ENCODE assay signal across 32 cellular contexts in the genomic region with DNA sequence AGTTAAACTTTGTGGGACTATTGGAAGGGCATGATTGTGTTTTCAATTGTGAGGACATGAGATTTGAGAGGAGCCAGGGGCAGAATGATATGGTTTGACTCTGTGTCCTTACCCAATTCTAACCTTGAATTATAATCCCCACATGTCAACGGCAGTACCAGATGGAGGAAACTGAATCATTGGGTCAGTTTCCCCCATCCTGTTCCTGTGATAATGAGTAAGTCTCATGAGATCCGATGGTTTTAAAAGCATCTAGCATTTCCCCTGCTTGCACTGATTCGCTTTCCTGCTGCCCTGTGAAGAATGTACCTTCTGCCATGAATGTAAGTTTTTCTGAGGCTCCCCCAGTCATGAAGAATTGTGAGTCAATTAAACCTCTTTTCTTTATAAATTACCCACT.
DNase-seq lines count a peak whose midpoint lies in the region; ATAC-seq and TF ChIP-seq lines count a peak whose summit lies in the region.
"Had no signal": no experiment of that assay in that cellular context is flagged by ENCODE, and none has a peak within 500 bp of the region (broad histone marks: within the 10 kb centered on the region; RNA-seq: fewer than 3 reads in every experiment).

No MANE protein-coding gene starts in this region.

- no peak for ATAC-seq in HG02623 (IDR thresholded peaks at IDR 0.05; ENCODE audit: unreplicated experiment)
- ATAC-seq in HG03196 (IDR thresholded peaks at IDR 0.05; ENCODE audit: unreplicated experiment), result no peak
- ATAC-seq: CD8-positive, alpha-beta T cell; GM12878; K562; left lung; stimulated activated naive B cell treated with anti-CD40 and anti-IgM and Interleukin-4, amounts not matched to agents 10 μg/mL and 1 μg/mL and 100 μg/mL, for 72 hours had no signal

- H3K4me3 ChIP-seq in AG10803 (ENCODE audit: low read length), result no peak overlapping the region
- no peak overlapping the region for H3K4me3 ChIP-seq in cardiac fibroblast (replicated peaks in 1 of 2; ENCODE audit: low read depth in 2 of 2, low read length in 2 of 2)
- H3K4me3 ChIP-seq: esophagus squamous epithelium, GM12878, K562, left lung, ovary, SJSA1, skin epidermis, suprapubic skin, upper lobe of left lung had no signal

- H3K4me3 Mint-ChIP-seq in HFFc6, result peak overlapping the region; percentile 5; the same call in 1 of the 2 replicates
- H3K4me3 Mint-ChIP-seq: activated naive CD8-positive, alpha-beta T cell treated with anti-CD3 and anti-CD28 coated beads, Interleukin-2, amount 10 ng/mL, durations not matched to agents 7 days and 5 days; CD8-positive, alpha-beta T cell; dendritic cell treated with granulocyte-macrophage colony-stimulating factor and Interleukin-4, amounts not matched to agents 40 ng/mL and 50 ng/mL, for 4 days; neural crest cell; stimulated activated naive B cell treated with anti-CD40 and anti-IgM and Interleukin-4, amounts not matched to agents 10 μg/mL and 1 μg/mL and 100 μg/mL, for 72 hours had no signal

- TF ChIP-seq CTCF in AG10803 (conservative IDR thresholded peaks at IDR 0.05; ENCODE audit: low read length) (no peak), HFFc6 (IDR thresholded peaks at IDR 0.05) (no peak), cardiac fibroblast (IDR thresholded peaks at IDR 0.05; ENCODE audit: low read depth, low read length) (no peak)

- no peaks in the 10 kb centered on the region for H3K36me3 Mint-ChIP-seq in HFFc6 (ENCODE audit: low read depth)
- H3K36me3 Mint-ChIP-seq: activated naive CD8-positive, alpha-beta T cell treated with anti-CD3 and anti-CD28 coated beads, Interleukin-2, amount 10 ng/mL, durations not matched to agents 7 days and 5 days; CD8-positive, alpha-beta T cell; stimulated activated naive B cell treated with anti-CD40 and anti-IgM and Interleukin-4, amounts not matched to agents 10 μg/mL and 1 μg/mL and 100 μg/mL, for 72 hours had no signal

- no peaks in the 10 kb centered on the region for H3K27me3 Mint-ChIP-seq in HFFc6 (ENCODE audit: insufficient read depth)
- H3K27me3 Mint-ChIP-seq: activated naive CD8-positive, alpha-beta T cell treated with anti-CD3 and anti-CD28 coated beads, Interleukin-2, amount 10 ng/mL, durations not matched to agents 7 days and 5 days; dendritic cell treated with granulocyte-macrophage colony-stimulating factor and Interleukin-4, amounts not matched to agents 40 ng/mL and 50 ng/mL, for 4 days; stimulated activated naive B cell treated with anti-CD40 and anti-IgM and Interleukin-4, amounts not matched to agents 10 μg/mL and 1 μg/mL and 100 μg/mL, for 72 hours had no signal

- DNase-seq in AG10803 (ENCODE audit: low read depth) (peak; percentile 34), HFFc6 (no peak), cardiac fibroblast (ENCODE audit: low read depth in 2 of 2) (peak; percentile 27 to 50), foreskin melanocyte (peak; percentile 35), DMS114 treated with DMSO at 0.1 percent for 48 hours (lab: John Stamatoyannopoulos, UW; ENCODE audit: unreplicated experiment) (no peak), dedifferentiated amniotic fluid mesenchymal stem cell (ENCODE audit: extremely low spot score) (no peak)
- DNase-seq: activated CD4-positive, alpha-beta T cell treated with anti-CD3 and anti-CD28 coated beads, Interleukin-2, amount 50 U/mL, for 1 hour; activated CD4-positive, CD25-positive, alpha-beta regulatory T cell; activated gamma-delta T cell treated with Interleukin-2 at 50 U/mL for 16 hours; activated naive CD8-positive, alpha-beta T cell treated with anti-CD3 and anti-CD28 coated beads, Interleukin-2, amount 10 ng/mL, durations not matched to agents 7 days and 5 days; activated T-cell treated with anti-CD3 and anti-CD28 coated beads, Interleukin-2, amount 50 U/mL, for 48 hours; CD8-positive, alpha-beta T cell; central memory CD4-positive, alpha-beta T cell; esophagus squamous epithelium; glutamatergic neuron; islet precursor cell; left lung; NCI-H1092 treated with DMSO at 0.1 percent for 48 hours; NCI-H187; NCI-H82; ovary; stimulated activated naive B cell treated with anti-CD40 and anti-IgM and Interleukin-4, amounts not matched to agents 10 μg/mL and 1 μg/mL and 100 μg/mL, for 72 hours; upper lobe of left lung had no signal

- H3K27ac Mint-ChIP-seq in HFFc6, result peak overlapping the region; percentile 2; the same call in 1 of the 2 replicates
- H3K27ac Mint-ChIP-seq: activated naive CD8-positive, alpha-beta T cell treated with anti-CD3 and anti-CD28 coated beads, Interleukin-2, amount 10 ng/mL, durations not matched to agents 7 days and 5 days; CD8-positive, alpha-beta T cell; dendritic cell treated with granulocyte-macrophage colony-stimulating factor and Interleukin-4, amounts not matched to agents 40 ng/mL and 50 ng/mL, for 4 days; stimulated activated naive B cell treated with anti-CD40 and anti-IgM and Interleukin-4, amounts not matched to agents 10 μg/mL and 1 μg/mL and 100 μg/mL, for 72 hours had no signal

- peaks cover 14% of the 10 kb centered on the region; the same call in 1 of the 2 replicates for H3K9me3 Mint-ChIP-seq in HFFc6
- H3K9me3 Mint-ChIP-seq: dendritic cell treated with granulocyte-macrophage colony-stimulating factor and Interleukin-4, amounts not matched to agents 40 ng/mL and 50 ng/mL, for 4 days had no signal

- peaks cover 26% of the 10 kb centered on the region; the same call in 1 of the 2 replicates for H3K4me1 Mint-ChIP-seq in HFFc6 (ENCODE audit: low read depth)
- H3K4me1 Mint-ChIP-seq: activated naive CD8-positive, alpha-beta T cell treated with anti-CD3 and anti-CD28 coated beads, Interleukin-2, amount 10 ng/mL, durations not matched to agents 7 days and 5 days; neural crest cell; stimulated activated naive B cell treated with anti-CD40 and anti-IgM and Interleukin-4, amounts not matched to agents 10 μg/mL and 1 μg/mL and 100 μg/mL, for 72 hours had no signal

Comparison
In these comparisons a context has a peak if more than half of its experiments do, and no peak if none do; other contexts are left out.
1. DNase-seq: peak in AG10803 (single experiment), cardiac fibroblast (2 of 2) and foreskin melanocyte (single experiment); none in HFFc6 (single experiment), DMS114 treated with DMSO at 0.1 percent for 48 hours (single experiment) and dedifferentiated amniotic fluid mesenchymal stem cell (single experiment).